Comparison of ENCODE assay signal across 23 cellular contexts in genomic region chr14:72920008-72920407, GRCh38. TPM values are rescaled to one million over a fixed set of nuclear protein-coding genes. Genes with fewer than 3 reads are reported as not detected.
A peak's percentile ranks its signal among the peaks of the same experiment; 100 is the strongest.
DNase-seq lines count a peak whose midpoint lies in the region; ATAC-seq and TF ChIP-seq lines count a peak whose summit lies in the region.
"Had no signal": no experiment of that assay in that cellular context is flagged by ENCODE, and none has a peak within 500 bp of the region (broad histone marks: within the 10 kb centered on the region; RNA-seq: fewer than 3 reads in every experiment).

No MANE protein-coding gene starts in this region.

- H3K4me3 ChIP-seq in GM23338 (no peak overlapping the region), mesendoderm (ENCODE audit: low read length) (no peak overlapping the region)
- H3K4me3 ChIP-seq: MG63, psoas muscle, stomach, tibial artery had no signal

- H2BK5ac ChIP-seq in mesendoderm (ENCODE audit: low read length) = no peak overlapping the region

- H3K27ac Mint-ChIP-seq in GM23338 (no peak overlapping the region), chondrocyte (ENCODE audit: unreplicated experiment) (no peak overlapping the region)
- H3K27ac Mint-ChIP-seq: activated CD4-positive, alpha-beta T cell treated with anti-CD3 and anti-CD28 coated beads, Interleukin-2, amount 10 ng/mL, durations not matched to agents 24 days and 14 days; activated naive CD4-positive, alpha-beta T cell treated with anti-CD3 and anti-CD28 coated beads for 36 hours; CD4-positive, alpha-beta T cell; T-helper 17 cell had no signal

- H2AK5ac ChIP-seq in mesendoderm (ENCODE audit: low read length) = no peak overlapping the region

- H4K5ac ChIP-seq in mesendoderm (ENCODE audit: low read length) = no peak overlapping the region

- no peak overlapping the region for H3K9ac ChIP-seq in mesendoderm (ENCODE audit: low read length)

- H3K27ac ChIP-seq in GM23338 (ENCODE audit: low read depth) = no peak overlapping the region
- H3K27ac ChIP-seq in mesendoderm (ENCODE audit: low read depth, low read length) = no peak overlapping the region
- H3K27ac ChIP-seq: psoas muscle, stomach, tibial artery had no signal

- H3K79me2 ChIP-seq in GM23338 (replicated peaks; ENCODE audit: insufficient read depth) (no peaks in the 10 kb centered on the region), mesendoderm (ENCODE audit: control insufficient read depth, insufficient read depth, low read length) (no peaks in the 10 kb centered on the region)

- H3K18ac ChIP-seq in mesendoderm (ENCODE audit: low read length) = no peak overlapping the region

- no peak overlapping the region for H3K4ac ChIP-seq in mesendoderm (ENCODE audit: low read depth, low read length)

- H3K4me1 Mint-ChIP-seq in GM23338 (no peaks in the 10 kb centered on the region; the same call in 2 of the 3 replicates), chondrocyte (ENCODE audit: low read depth) (peaks cover 37% of the 10 kb centered on the region)
- H3K4me1 Mint-ChIP-seq: activated CD4-positive, alpha-beta T cell treated with anti-CD3 and anti-CD28 coated beads, Interleukin-2, amount 10 ng/mL, durations not matched to agents 24 days and 14 days had no signal

- H2AFZ ChIP-seq in GM23338 = no peak overlapping the region

- no peak overlapping the region for H3K56ac ChIP-seq in mesendoderm (ENCODE audit: low read length)

- H3K4me1 ChIP-seq in GM23338 (ENCODE audit: insufficient read depth) (no peaks in the 10 kb centered on the region), mesendoderm (ENCODE audit: control insufficient read depth, low read depth, low read length) (no peaks in the 10 kb centered on the region)
- H3K4me1 ChIP-seq: psoas muscle had no signal

- H2BK120ac ChIP-seq in mesendoderm (ENCODE audit: low read depth, low read length) = no peak overlapping the region

- H2BK15ac ChIP-seq in mesendoderm (replicated peaks; ENCODE audit: low read depth) = no peak overlapping the region

- WGBS in mesendoderm (ENCODE audit: extremely low coverage, insufficient coverage, low lambda C conversion rate) = no CpG with 5 or more reads among the region's 2 CpGs

- no peaks in the 10 kb centered on the region for H3K79me1 ChIP-seq in mesendoderm (ENCODE audit: low read length)

- no peak overlapping the region for H4K8ac ChIP-seq in mesendoderm (ENCODE audit: low read depth, low read length)

- H3K4me2 ChIP-seq in GM23338 (no peak overlapping the region), mesendoderm (ENCODE audit: low read length) (no peak overlapping the region)

- H4K20me1 ChIP-seq in GM23338 (replicated peaks; ENCODE audit: insufficient read depth) = no peaks in the 10 kb centered on the region

- no peaks in the 10 kb centered on the region for H3F3A ChIP-seq in GM23338 (replicated peaks; ENCODE audit: low read depth)

- H3K27me3 Mint-ChIP-seq in GM23338 (ENCODE audit: insufficient read depth, low read depth, poor library complexity) = peaks cover 4% of the 10 kb centered on the region
- H3K27me3 Mint-ChIP-seq in chondrocyte (ENCODE audit: low read depth) = no peaks in the 10 kb centered on the region

- H3K36me3 Mint-ChIP-seq in GM23338 (ENCODE audit: low read depth) = no peaks in the 10 kb centered on the region
- no peaks in the 10 kb centered on the region for H3K36me3 Mint-ChIP-seq in chondrocyte (ENCODE audit: low read depth)

- TF ChIP-seq CTCF in GM23338 (conservative IDR thresholded peaks at IDR 0.05; ENCODE audit: low read depth in 2 of 2) (peak; percentile 63 to 64), chondrocyte (IDR thresholded peaks at IDR 0.05) (peak; percentile 23)

- no peaks in the 10 kb centered on the region for H3K36me3 ChIP-seq in GM23338 (ENCODE audit: insufficient read depth)
- no peaks in the 10 kb centered on the region for H3K36me3 ChIP-seq in mesendoderm (ENCODE audit: control insufficient read depth, insufficient read depth, low read length)
- H3K36me3 ChIP-seq: MG63, stomach, tibial artery had no signal

- H3K27me3 ChIP-seq in GM23338 (ENCODE audit: insufficient read depth) (peaks cover 6% of the 10 kb centered on the region; the same call in 1 of the 2 replicates), mesendoderm (ENCODE audit: insufficient read depth, low read length, poor library complexity) (no peaks in the 10 kb centered on the region)
- H3K27me3 ChIP-seq: MG63, tibial artery had no signal

- no peaks in the 10 kb centered on the region for H3K9me3 Mint-ChIP-seq in GM23338
- H3K9me3 Mint-ChIP-seq in chondrocyte (ENCODE audit: low read depth) = no peaks in the 10 kb centered on the region
- H3K9me3 Mint-ChIP-seq: activated CD4-positive, alpha-beta T cell treated with anti-CD3 and anti-CD28 coated beads, Interleukin-2, amount 10 ng/mL, durations not matched to agents 24 days and 14 days; activated naive CD4-positive, alpha-beta T cell treated with anti-CD3 and anti-CD28 coated beads for 36 hours; CD4-positive, alpha-beta T cell had no signal

- H3K23ac ChIP-seq in mesendoderm (ENCODE audit: low read length) = no peak overlapping the region

- ATAC-seq in GM23338 = peak; percentile 53; the same call in 2 of the 3 replicates
- ATAC-seq: psoas muscle, T-helper 17 cell had no signal

- DNase-seq in GM23338 (ENCODE audit: low spot score) = peak; percentile 58
- peak; percentile 6 to 21 for DNase-seq in Kasumi-1 (lab: John Stamatoyannopoulos, UW)
- no peak for DNase-seq in chondrocyte (ENCODE audit: low spot score)
- DNase-seq in mesendoderm = peak; percentile 19
- DNase-seq in epidermal melanocyte (ENCODE audit: insufficient read length, low spot score) = no peak
- no peak for DNase-seq in NCI-H446 (lab: John Stamatoyannopoulos, UW)
- DNase-seq in A172 (ENCODE audit: low spot score) = no peak
- DNase-seq: activated CD4-positive, alpha-beta T cell treated with anti-CD3 and anti-CD28 coated beads, Interleukin-2, amount 10 ng/mL, durations not matched to agents 24 days and 14 days; activated naive CD4-positive, alpha-beta T cell treated with anti-CD3 and anti-CD28 coated beads for 36 hours; activated T-cell treated with anti-CD3 and anti-CD28 coated beads, Interleukin-2, amount 50 U/mL, for 48 hours; CD4-positive, alpha-beta T cell; HCEC 1CT; head of caudate nucleus; MG63; NCI-H1417; NCI-H2107; NCI-H510A; psoas muscle; stimulated activated CD8-positive, alpha-beta memory T cell treated with anti-CD3 and anti-CD28 coated beads, Interleukin-4, amount 100 ng/mL, for 48 hours; stomach; T-helper 17 cell had no signal

- no peak overlapping the region for H3K4me3 Mint-ChIP-seq in GM23338
- H3K4me3 Mint-ChIP-seq in chondrocyte (ENCODE audit: unreplicated experiment) = no peak overlapping the region
- H3K4me3 Mint-ChIP-seq: activated CD4-positive, alpha-beta T cell treated with anti-CD3 and anti-CD28 coated beads, Interleukin-2, amount 10 ng/mL, durations not matched to agents 24 days and 14 days; activated naive CD4-positive, alpha-beta T cell treated with anti-CD3 and anti-CD28 coated beads for 36 hours; CD4-positive, alpha-beta T cell; T-helper 17 cell had no signal

- H3K9me2 ChIP-seq in GM23338 (ENCODE audit: insufficient read depth) = 0 out of 2 replicates have a peak, but pooled peaks cover 4% of the 10 kb centered on the region

TF ChIP-seq in GM23338, 12 proteins besides CTCF, POLR2A, EP300 and RAD21 (continues in another document):
- TF ChIP-seq, protein P1, sequence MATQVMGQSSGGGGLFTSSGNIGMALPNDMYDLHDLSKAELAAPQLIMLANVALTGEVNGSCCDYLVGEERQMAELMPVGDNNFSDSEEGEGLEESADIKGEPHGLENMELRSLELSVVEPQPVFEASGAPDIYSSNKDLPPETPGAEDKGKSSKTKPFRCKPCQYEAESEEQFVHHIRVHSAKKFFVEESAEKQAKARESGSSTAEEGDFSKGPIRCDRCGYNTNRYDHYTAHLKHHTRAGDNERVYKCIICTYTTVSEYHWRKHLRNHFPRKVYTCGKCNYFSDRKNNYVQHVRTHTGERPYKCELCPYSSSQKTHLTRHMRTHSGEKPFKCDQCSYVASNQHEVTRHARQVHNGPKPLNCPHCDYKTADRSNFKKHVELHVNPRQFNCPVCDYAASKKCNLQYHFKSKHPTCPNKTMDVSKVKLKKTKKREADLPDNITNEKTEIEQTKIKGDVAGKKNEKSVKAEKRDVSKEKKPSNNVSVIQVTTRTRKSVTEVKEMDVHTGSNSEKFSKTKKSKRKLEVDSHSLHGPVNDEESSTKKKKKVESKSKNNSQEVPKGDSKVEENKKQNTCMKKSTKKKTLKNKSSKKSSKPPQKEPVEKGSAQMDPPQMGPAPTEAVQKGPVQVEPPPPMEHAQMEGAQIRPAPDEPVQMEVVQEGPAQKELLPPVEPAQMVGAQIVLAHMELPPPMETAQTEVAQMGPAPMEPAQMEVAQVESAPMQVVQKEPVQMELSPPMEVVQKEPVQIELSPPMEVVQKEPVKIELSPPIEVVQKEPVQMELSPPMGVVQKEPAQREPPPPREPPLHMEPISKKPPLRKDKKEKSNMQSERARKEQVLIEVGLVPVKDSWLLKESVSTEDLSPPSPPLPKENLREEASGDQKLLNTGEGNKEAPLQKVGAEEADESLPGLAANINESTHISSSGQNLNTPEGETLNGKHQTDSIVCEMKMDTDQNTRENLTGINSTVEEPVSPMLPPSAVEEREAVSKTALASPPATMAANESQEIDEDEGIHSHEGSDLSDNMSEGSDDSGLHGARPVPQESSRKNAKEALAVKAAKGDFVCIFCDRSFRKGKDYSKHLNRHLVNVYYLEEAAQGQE (IDR thresholded peaks at IDR 0.05; ENCODE audit: unreplicated experiment) = no peak
- TF ChIP-seq EZH2phosphoT487 (IDR thresholded peaks at IDR 0.05; ENCODE audit: unreplicated experiment) (no peak), CREB1 (CRISPR knock-in tag; IDR thresholded peaks at IDR 0.05; ENCODE audit: low read depth) (no peak)

RNA-seq across cellular contexts. Expression of gene DCAF4, which starts 6.3 kb away (rescaled TPM):
- 30.3 and 39.3 TPM in 2 replicates for total RNA-seq in GM23338 (2014; rRNA removed; shearing (Covaris generic))
- 17.5 and 18.4 TPM in 2 replicates for polyA plus RNA-seq in GM23338 (2016; fragmentation: Nextera tagmentation; extraction: Ambion mirVana)
- 17.0 to 26.0 TPM (median 23.8 TPM) in 3 replicates for total RNA-seq in chondrocyte
- 32.2 TPM for polyA plus RNA-seq in mesendoderm (2013, experiment 1 of 2)
- 31.6 TPM for polyA plus RNA-seq in mesendoderm (2013, experiment 2 of 2)
- 32.5 and 47.9 TPM in 2 replicates for total RNA-seq in A172 (2014; rRNA removed; shearing (Covaris generic))

RNA-seq across cellular contexts. Expression of gene DPF3, which starts 26.1 kb away (rescaled TPM):
- total RNA-seq in GM23338 (2014; rRNA removed; shearing (Covaris generic)) = 1.0 TPM in 1 of 2 replicates, not detected in the other
- polyA plus RNA-seq in GM23338 (2016; fragmentation: Nextera tagmentation; extraction: Ambion mirVana) = 0.18 and 0.37 TPM in 2 replicates
- 1.1 to 2.3 TPM (median 1.1 TPM) in 3 replicates for total RNA-seq in chondrocyte
- 0.15 TPM for polyA plus RNA-seq in mesendoderm (2013, experiment 1 of 2)
- 0.10 TPM for polyA plus RNA-seq in mesendoderm (2013, experiment 2 of 2)
- total RNA-seq in A172 (2014; rRNA removed; shearing (Covaris generic)) = 1.3 and 3.2 TPM in 2 replicates
- total RNA-seq: bronchial epithelial cell had no signal

Comparison
In these comparisons a context has a peak if more than half of its experiments do, and no peak if none do; other contexts are left out.
1. DNase-seq: peak in GM23338 (single experiment), Kasumi-1 (2 of 2) and mesendoderm (single experiment); none in chondrocyte (single experiment), epidermal melanocyte (single experiment), NCI-H446 (0 of 2) and A172 (single experiment).